ENCODE assay signal across 15 cellular contexts in genomic region chr11:117175104-117175503, GRCh38. TPM values are rescaled to one million over a fixed set of nuclear protein-coding genes. Genes with fewer than 3 reads are reported as not detected.
A peak's percentile ranks its signal among the peaks of the same experiment; 100 is the strongest.
DNase-seq lines count a peak whose midpoint lies in the region; ATAC-seq, FAIRE-seq and TF ChIP-seq lines count a peak whose summit lies in the region.
"Had no signal": no experiment of that assay in that cellular context is flagged by ENCODE, and none has a peak within 500 bp of the region (broad histone marks: within the 10 kb centered on the region; RNA-seq: fewer than 3 reads in every experiment).

No MANE protein-coding gene starts in this region.

- no peaks in the 10 kb centered on the region for H3K9me3 ChIP-seq in keratinocyte (ENCODE audit: control insufficient read depth, low read depth, low read length)
- no peaks in the 10 kb centered on the region for H3K9me3 ChIP-seq in stomach
- H3K9me3 ChIP-seq in transverse colon = no peaks in the 10 kb centered on the region
- H3K9me3 ChIP-seq: esophagus squamous epithelium, prostate gland had no signal

- peaks cover 2% of the 10 kb centered on the region for H3K27me3 Mint-ChIP-seq in GM23338 (ENCODE audit: insufficient read depth, low read depth, poor library complexity)
- H3K27me3 Mint-ChIP-seq in HFFc6 (ENCODE audit: insufficient read depth) = peaks cover 8% of the 10 kb centered on the region; the same call in 1 of the 2 replicates
- H3K27me3 Mint-ChIP-seq: dendritic cell treated with granulocyte-macrophage colony-stimulating factor and Interleukin-4, amounts not matched to agents 40 ng/mL and 50 ng/mL, for 4 days; stimulated activated naive CD8-positive, alpha-beta T cell treated with anti-CD3 and anti-CD28 coated beads, Interleukin-15, Interleukin-2, amounts not matched to agents 100 ng/mL and 50 ng/mL, for 24 hours had no signal

- H3K9me2 ChIP-seq in GM23338 (ENCODE audit: insufficient read depth) = no peaks in the 10 kb centered on the region

- H3K27ac Mint-ChIP-seq in GM23338 (no peak overlapping the region), HFFc6 (no peak overlapping the region)
- H3K27ac Mint-ChIP-seq: activated naive CD4-positive, alpha-beta T cell treated with anti-CD3 and anti-CD28 coated beads for 36 hours; dendritic cell treated with granulocyte-macrophage colony-stimulating factor and Interleukin-4, amounts not matched to agents 40 ng/mL and 50 ng/mL, for 4 days; stimulated activated naive CD8-positive, alpha-beta T cell treated with anti-CD3 and anti-CD28 coated beads, Interleukin-15, Interleukin-2, amounts not matched to agents 100 ng/mL and 50 ng/mL, for 24 hours had no signal

- H3K79me2 ChIP-seq in GM23338 (replicated peaks; ENCODE audit: insufficient read depth) (no peaks in the 10 kb centered on the region), keratinocyte (ENCODE audit: control insufficient read depth, insufficient read depth, low read length) (no peaks in the 10 kb centered on the region)

- ATAC-seq in GM23338 (no peak), HG03097 (IDR thresholded peaks at IDR 0.05; ENCODE audit: low FRiP score, unreplicated experiment) (no peak)

- no peak for FAIRE-seq in keratinocyte (lab: Jason Lieb, UNC)

- H3K4me1 ChIP-seq in GM23338 (ENCODE audit: insufficient read depth) (peaks cover 14% of the 10 kb centered on the region), keratinocyte (ENCODE audit: control insufficient read depth, extremely low read depth, insufficient read depth, low read length) (peaks cover 23% of the 10 kb centered on the region), stomach (peaks cover 28 to 78% (median 59%) of the 10 kb centered on the region in 4 donors), transverse colon (peaks cover 2 to 21% (median 18%) of the 10 kb centered on the region in 4 donors)

- H3K9ac ChIP-seq in keratinocyte (ENCODE audit: control insufficient read depth, extremely low read depth, insufficient read depth, low read length) = no peak overlapping the region

- H3K4me3 Mint-ChIP-seq in GM23338 = no peak overlapping the region; the same call in 2 of the 3 replicates
- no peak overlapping the region for H3K4me3 Mint-ChIP-seq in HFFc6
- H3K4me3 Mint-ChIP-seq: activated naive CD4-positive, alpha-beta T cell treated with anti-CD3 and anti-CD28 coated beads for 36 hours; dendritic cell treated with granulocyte-macrophage colony-stimulating factor and Interleukin-4, amounts not matched to agents 40 ng/mL and 50 ng/mL, for 4 days; stimulated activated naive CD8-positive, alpha-beta T cell treated with anti-CD3 and anti-CD28 coated beads, Interleukin-15, Interleukin-2, amounts not matched to agents 100 ng/mL and 50 ng/mL, for 24 hours had no signal

- H3K9me3 Mint-ChIP-seq in GM23338 = no peaks in the 10 kb centered on the region
- no peaks in the 10 kb centered on the region for H3K9me3 Mint-ChIP-seq in HFFc6
- H3K9me3 Mint-ChIP-seq: activated naive CD4-positive, alpha-beta T cell treated with anti-CD3 and anti-CD28 coated beads for 36 hours; dendritic cell treated with granulocyte-macrophage colony-stimulating factor and Interleukin-4, amounts not matched to agents 40 ng/mL and 50 ng/mL, for 4 days; stimulated activated naive CD8-positive, alpha-beta T cell treated with anti-CD3 and anti-CD28 coated beads, Interleukin-15, Interleukin-2, amounts not matched to agents 100 ng/mL and 50 ng/mL, for 24 hours had no signal

- H3K4me1 Mint-ChIP-seq in GM23338 (peaks cover 24% of the 10 kb centered on the region), HFFc6 (ENCODE audit: low read depth) (peaks cover 34% of the 10 kb centered on the region)

- H3K36me3 Mint-ChIP-seq in GM23338 (ENCODE audit: low read depth) (peaks cover 15% of the 10 kb centered on the region), HFFc6 (ENCODE audit: low read depth) (peaks cover 15% of the 10 kb centered on the region)

- DNase-seq in GM23338 (ENCODE audit: low spot score) (no peak), keratinocyte (ENCODE audit: low read depth, low spot score) (no peak), stomach (peak; percentile 23), HFFc6 (no peak), transverse colon (no peak)
- DNase-seq: activated naive CD4-positive, alpha-beta T cell treated with anti-CD3 and anti-CD28 coated beads for 36 hours; esophagus squamous epithelium; NCI-H1930; NCI-H510A treated with DMSO at 0.1 percent for 48 hours; WERI-Rb-1 had no signal

- peaks cover 8% of the 10 kb centered on the region; the same call in 1 of the 2 replicates for H4K20me1 ChIP-seq in GM23338 (replicated peaks; ENCODE audit: insufficient read depth)
- no peaks in the 10 kb centered on the region for H4K20me1 ChIP-seq in keratinocyte (ENCODE audit: control insufficient read depth, extremely low read depth, insufficient read depth, low read length)

- intact Hi-C loops in stomach (cut with DNase I; ENCODE audit: low total_unique reads) = no loop called here
- intact Hi-C loops in transverse colon (cut with DNase I; ENCODE audit: low total_unique reads) = no loop called here

- H2AFZ ChIP-seq in GM23338 (no peak overlapping the region), keratinocyte (ENCODE audit: control insufficient read depth, low read length) (no peak overlapping the region)

- dilution Hi-C loops in keratinocyte (cut with MboI; ENCODE audit: extremely low pct_ligation_motif_present, low sequenced_read_pairs) = no loop called here

- TF ChIP-seq CTCF in GM23338 (conservative IDR thresholded peaks at IDR 0.05; ENCODE audit: low read depth in 2 of 2) = no peak
- no peak for TF ChIP-seq CTCF in VCaP (conservative IDR thresholded peaks at IDR 0.05)
- TF ChIP-seq CTCF in keratinocyte (optimal IDR thresholded peaks at IDR 0.05 in 1 of 3, IDR thresholded peaks at IDR 0.05 in 1 of 3, conservative IDR thresholded peaks at IDR 0.05 in 1 of 3; ENCODE audit: extremely low read depth in 1 of 3, insufficient read depth in 2 of 3, low read length in 3 of 3) = no peak
- TF ChIP-seq CTCF in stomach (IDR thresholded peaks at IDR 0.05) = no peak
- no peak for TF ChIP-seq CTCF in HFFc6 (IDR thresholded peaks at IDR 0.05)
- TF ChIP-seq CTCF in transverse colon (IDR thresholded peaks at IDR 0.05) = no peak

- H3K4me3 ChIP-seq in GM23338 = no peak overlapping the region
- H3K4me3 ChIP-seq in keratinocyte (ENCODE audit: control insufficient read depth in 2 of 3, extremely low read depth in 1 of 3, insufficient read depth in 2 of 3, low read depth in 1 of 3, low read length in 3 of 3) = no peak overlapping the region
- H3K4me3 ChIP-seq in stomach = no peak overlapping the region
- H3K4me3 ChIP-seq in transverse colon = no peak overlapping the region
- H3K4me3 ChIP-seq: esophagus squamous epithelium, prostate gland had no signal

- H3K4me2 ChIP-seq in GM23338 (no peak overlapping the region), keratinocyte (ENCODE audit: control insufficient read depth, extremely low read depth, insufficient read depth, low read depth, low read length) (no peak overlapping the region)

- TF ChIP-seq POLR2A in stomach (IDR thresholded peaks at IDR 0.05) (no peak), transverse colon (IDR thresholded peaks at IDR 0.05) (no peak)

- H3K27ac ChIP-seq in GM23338 (ENCODE audit: low read depth) = peak overlapping the region; percentile 66; the same call in 1 of the 2 replicates
- H3K27ac ChIP-seq in VCaP = peak overlapping the region; percentile 87
- peak overlapping the region; percentile 17 for H3K27ac ChIP-seq in keratinocyte (ENCODE audit: control insufficient read depth, insufficient read depth, low read length)
- peak overlapping the region in 4 of 5 donors; percentile 5 to 99 (median 38) for H3K27ac ChIP-seq in stomach
- H3K27ac ChIP-seq in transverse colon = no peak overlapping the region
- H3K27ac ChIP-seq: esophagus squamous epithelium, WERI-Rb-1 had no signal

- TF ChIP-seq EP300 in stomach (IDR thresholded peaks at IDR 0.05) (no peak), transverse colon (IDR thresholded peaks at IDR 0.05; ENCODE audit: low read depth) (no peak)

- H3F3A ChIP-seq in GM23338 (replicated peaks; ENCODE audit: low read depth) = peaks cover 31% of the 10 kb centered on the region

- WGBS in stomach, 5 donors = 37 to 56% (median 46%) methylated on average over 7 of the region's 7 CpGs
- WGBS in transverse colon (ENCODE audit: low coverage in 1 of 2), 2 donors = 40 to 81% methylated on average over 1 to 7 of the region's 7 CpGs

- H3K27me3 ChIP-seq in GM23338 (ENCODE audit: insufficient read depth) (no peaks in the 10 kb centered on the region), keratinocyte (ENCODE audit: control insufficient read depth, extremely low read depth, insufficient read depth, low read length) (no peaks in the 10 kb centered on the region), stomach (no peaks in the 10 kb centered on the region), transverse colon (no peaks in the 10 kb centered on the region)
- H3K27me3 ChIP-seq: esophagus squamous epithelium had no signal

- H3K9me1 ChIP-seq in keratinocyte (ENCODE audit: control insufficient read depth, extremely low read depth, insufficient read depth, low read length) = no peaks in the 10 kb centered on the region

- in situ Hi-C loops in transverse colon (cut with MboI; ENCODE audit: low pct_ligation_motif_present in 1 of 4, low pct_unique_long_range_greater_than_20kb in 1 of 4, low sequenced_read_pairs in 3 of 4) = no loop called here

- H3K36me3 ChIP-seq in GM23338 (ENCODE audit: insufficient read depth) = 0 out of 2 replicates have a peak, but pooled peaks cover 6% of the 10 kb centered on the region
- peaks cover 2 to 4% of the 10 kb centered on the region in 2 experiments for H3K36me3 ChIP-seq in keratinocyte (ENCODE audit: control insufficient read depth in 2 of 2, extremely low read depth in 1 of 2, insufficient read depth in 2 of 2, low read length in 2 of 2)
- peaks cover 1 to 18% (median 13%) of the 10 kb centered on the region in 4 donors for H3K36me3 ChIP-seq in stomach
- H3K36me3 ChIP-seq in transverse colon = no peaks in the 10 kb centered on the region
- H3K36me3 ChIP-seq: prostate gland had no signal

RNA-seq across cellular contexts. Expression of gene SIDT2, which starts 3.4 kb away (rescaled TPM):
- total RNA-seq in GM23338 (2014; rRNA removed; shearing (Covaris generic)) = 11.3 and 12.1 TPM in 2 replicates
- 7.5 and 9.2 TPM in 2 replicates for polyA plus RNA-seq in GM23338 (2016; fragmentation: Nextera tagmentation; extraction: Ambion mirVana)
- 9.8 to 14.3 TPM (median 12.6 TPM) in 3 replicates for polyA plus RNA-seq in keratinocyte
- 24.4 TPM for polyA plus RNA-seq in keratinocyte (2011; ENCODE audit: low read depth)
- 11.1 and 11.9 TPM in 2 replicates for polyA plus RNA-seq in keratinocyte (2011; cell fraction: cytosol; rRNA removed)
- polyA plus RNA-seq in keratinocyte (2011; cell fraction: nucleus; rRNA removed) = 53.7 and 63.4 TPM in 2 replicates
- 11.4 and 17.9 TPM in 2 replicates for polyA plus RNA-seq in keratinocyte (2012; ENCODE audit: low replicate concordance)
- 34.9 to 72.0 TPM (median 34.9 TPM) in 3 replicates for polyA minus RNA-seq in keratinocyte
- 13.2 TPM for polyA minus RNA-seq in keratinocyte (2011; cell fraction: cytosol; rRNA and poly(A)+ RNA removed)
- 39.6 and 59.0 TPM in 2 replicates for polyA minus RNA-seq in keratinocyte (2011; cell fraction: nucleus; rRNA and poly(A)+ RNA removed)
- 100 to 1,000 TPM in 3 of 5 donors, 10 to 100 TPM in 2; 15.1 to 310 (median 132) TPM for total RNA-seq in stomach
- polyA plus RNA-seq in stomach = 10 to 100 TPM; 16.9 to 39.4 (median 24.3) TPM
- total RNA-seq in HFFc6 (2021; fragmentation: NEBNext Ultra II Directional; extraction: Animal tissue kit (Norgen Biotek cat#: 25700)) = 10 to 100 TPM; 33.9 to 53.9 (median 37.7) TPM
- 10 to 100 TPM; 68.1 to 95.0 (median 78.2) TPM for total RNA-seq in transverse colon

RNA-seq across cellular contexts. Expression of gene TAGLN, which starts 24.1 kb away (rescaled TPM):
- 130 and 138 TPM in 2 replicates for total RNA-seq in GM23338 (2014; rRNA removed; shearing (Covaris generic))
- polyA plus RNA-seq in GM23338 (2016; fragmentation: Nextera tagmentation; extraction: Ambion mirVana) = 86.8 TPM in 2 replicates
- polyA plus RNA-seq in keratinocyte = 20.5 to 85.4 TPM (median 26.6 TPM) in 3 replicates
- 72.5 TPM for polyA plus RNA-seq in keratinocyte (2011; ENCODE audit: low read depth)
- polyA plus RNA-seq in keratinocyte (2011; cell fraction: cytosol; rRNA removed) = 56.0 and 112 TPM in 2 replicates
- 50.5 and 81.3 TPM in 2 replicates for polyA plus RNA-seq in keratinocyte (2011; cell fraction: nucleus; rRNA removed)
- polyA plus RNA-seq in keratinocyte (2012; ENCODE audit: low replicate concordance) = 14.5 and 64.7 TPM in 2 replicates
- 4.3 to 37.9 TPM (median 8.0 TPM) in 3 replicates for polyA minus RNA-seq in keratinocyte
- polyA minus RNA-seq in keratinocyte (2011; cell fraction: cytosol; rRNA and poly(A)+ RNA removed) = 25.7 TPM
- polyA minus RNA-seq in keratinocyte (2011; cell fraction: nucleus; rRNA and poly(A)+ RNA removed) = 18.9 and 34.0 TPM in 2 replicates
- total RNA-seq in stomach = 1,000 to 10,000 TPM in 4 of 5 donors, 100 to 1,000 TPM in 1; 730 to 3,801 (median 2,320) TPM
- 1,000 to 10,000 TPM in 2 of 3 donors, 100 to 1,000 TPM in 1; 575 to 2,971 (median 1,072) TPM for polyA plus RNA-seq in stomach
- total RNA-seq in HFFc6 (2021; fragmentation: NEBNext Ultra II Directional; extraction: Animal tissue kit (Norgen Biotek cat#: 25700)) = 1,000 to 10,000 TPM; 1,668 to 2,517 (median 1,780) TPM
- total RNA-seq in transverse colon = 1,000 to 10,000 TPM in 3 of 4 donors, 100 to 1,000 TPM in 1; 899 to 4,235 (median 1,393) TPM

RNA-seq across cellular contexts. Expression of gene PAFAH1B2, which starts 31.0 kb away (rescaled TPM):
- 143 and 148 TPM in 2 replicates for total RNA-seq in GM23338 (2014; rRNA removed; shearing (Covaris generic))
- polyA plus RNA-seq in GM23338 (2016; fragmentation: Nextera tagmentation; extraction: Ambion mirVana) = 74.1 and 87.5 TPM in 2 replicates
- polyA plus RNA-seq in keratinocyte = 66.0 to 101 TPM (median 76.4 TPM) in 3 replicates
- polyA plus RNA-seq in keratinocyte (2011; ENCODE audit: low read depth) = 132 TPM
- polyA plus RNA-seq in keratinocyte (2011; cell fraction: cytosol; rRNA removed) = 58.2 and 76.3 TPM in 2 replicates
- polyA plus RNA-seq in keratinocyte (2011; cell fraction: nucleus; rRNA removed) = 73.7 TPM in 2 replicates
- polyA plus RNA-seq in keratinocyte (2012; ENCODE audit: low replicate concordance) = 35.5 and 72.5 TPM in 2 replicates
- polyA minus RNA-seq in keratinocyte = 135 to 219 TPM (median 218 TPM) in 3 replicates
- polyA minus RNA-seq in keratinocyte (2011; cell fraction: cytosol; rRNA and poly(A)+ RNA removed) = 116 TPM
- polyA minus RNA-seq in keratinocyte (2011; cell fraction: nucleus; rRNA and poly(A)+ RNA removed) = 54.7 and 105 TPM in 2 replicates
- total RNA-seq in stomach = 100 to 1,000 TPM in 1 of 5 donors, 10 to 100 TPM in 4; 31.9 to 174 (median 63.0) TPM
- 10 to 100 TPM; 14.9 to 30.7 (median 27.5) TPM for polyA plus RNA-seq in stomach
- total RNA-seq in HFFc6 (2021; fragmentation: NEBNext Ultra II Directional; extraction: Animal tissue kit (Norgen Biotek cat#: 25700)) = 100 to 1,000 TPM; 113 to 130 (median 122) TPM
- 10 to 100 TPM; 18.1 to 90.8 (median 78.3) TPM for total RNA-seq in transverse colon

RNA-seq across cellular contexts. Expression of gene PCSK7, which starts 56.8 kb away (rescaled TPM):
- total RNA-seq in GM23338 (2014; rRNA removed; shearing (Covaris generic)) = 46.4 and 61.1 TPM in 2 replicates
- polyA plus RNA-seq in GM23338 (2016; fragmentation: Nextera tagmentation; extraction: Ambion mirVana) = 12.4 and 12.5 TPM in 2 replicates
- 32.9 to 48.6 TPM (median 35.4 TPM) in 3 replicates for polyA plus RNA-seq in keratinocyte
- 15.4 TPM for polyA plus RNA-seq in keratinocyte (2011; ENCODE audit: low read depth)
- polyA plus RNA-seq in keratinocyte (2011; cell fraction: cytosol; rRNA removed) = 21.9 and 32.8 TPM in 2 replicates
- polyA plus RNA-seq in keratinocyte (2011; cell fraction: nucleus; rRNA removed) = 113 and 135 TPM in 2 replicates
- polyA plus RNA-seq in keratinocyte (2012; ENCODE audit: low replicate concordance) = 23.6 and 36.6 TPM in 2 replicates
- 54.1 to 67.0 TPM (median 58.0 TPM) in 3 replicates for polyA minus RNA-seq in keratinocyte
- 55.1 TPM for polyA minus RNA-seq in keratinocyte (2011; cell fraction: cytosol; rRNA and poly(A)+ RNA removed)
- polyA minus RNA-seq in keratinocyte (2011; cell fraction: nucleus; rRNA and poly(A)+ RNA removed) = 59.5 and 89.2 TPM in 2 replicates
- total RNA-seq in stomach = 100 to 1,000 TPM in 3 of 5 donors, 10 to 100 TPM in 2; 64.8 to 232 (median 139) TPM
- 10 to 100 TPM; 14.1 to 23.6 (median 20.4) TPM for polyA plus RNA-seq in stomach
- total RNA-seq in HFFc6 (2021; fragmentation: NEBNext Ultra II Directional; extraction: Animal tissue kit (Norgen Biotek cat#: 25700)) = 10 to 100 TPM; 64.1 to 73.6 (median 68.0) TPM
- total RNA-seq in transverse colon = 100 to 1,000 TPM; 182 to 432 (median 204) TPM

RNA-seq across cellular contexts. Expression of gene RNF214, which starts 57.4 kb away (rescaled TPM):
- total RNA-seq in GM23338 (2014; rRNA removed; shearing (Covaris generic)) = 19.4 and 23.5 TPM in 2 replicates
- 23.6 and 28.4 TPM in 2 replicates for polyA plus RNA-seq in GM23338 (2016; fragmentation: Nextera tagmentation; extraction: Ambion mirVana)
- 8.1 to 11.8 TPM (median 11.3 TPM) in 3 replicates for polyA plus RNA-seq in keratinocyte
- 25.3 TPM for polyA plus RNA-seq in keratinocyte (2011; ENCODE audit: low read depth)
- 10.0 and 10.2 TPM in 2 replicates for polyA plus RNA-seq in keratinocyte (2011; cell fraction: cytosol; rRNA removed)
- 16.0 and 16.9 TPM in 2 replicates for polyA plus RNA-seq in keratinocyte (2011; cell fraction: nucleus; rRNA removed)
- polyA plus RNA-seq in keratinocyte (2012; ENCODE audit: low replicate concordance) = 8.7 and 8.8 TPM in 2 replicates
- polyA minus RNA-seq in keratinocyte = 19.0 to 33.1 TPM (median 21.6 TPM) in 3 replicates
- polyA minus RNA-seq in keratinocyte (2011; cell fraction: cytosol; rRNA and poly(A)+ RNA removed) = 9.0 TPM
- polyA minus RNA-seq in keratinocyte (2011; cell fraction: nucleus; rRNA and poly(A)+ RNA removed) = 11.7 and 14.7 TPM in 2 replicates
- total RNA-seq in stomach = 10 to 100 TPM in 4 of 5 donors, 1 to 10 TPM in 1; 6.7 to 21.6 (median 13.8) TPM
- 10 to 100 TPM in 1 of 3 donors, 1 to 10 TPM in 2; 6.8 to 11.2 (median 8.0) TPM for polyA plus RNA-seq in stomach
- total RNA-seq in HFFc6 (2021; fragmentation: NEBNext Ultra II Directional; extraction: Animal tissue kit (Norgen Biotek cat#: 25700)) = 10 to 100 TPM; 17.7 to 25.6 (median 22.1) TPM
- 100 to 1,000 TPM in 1 of 4 donors, 10 to 100 TPM in 3; 11.1 to 139 (median 14.5) TPM for total RNA-seq in transverse colon

Comparison
In these comparisons a context has a peak if more than half of its experiments do, and no peak if none do; other contexts are left out.
1. H3K27ac ChIP-seq: peak in GM23338 (single experiment), VCaP (single experiment), keratinocyte (single experiment) and stomach (4 of 5); none in transverse colon (0 of 4).